In genomic region chr1:24968941-24969585, GRCh38 we compare ENCODE assay signal across 24 cellular contexts. TPM values are rescaled to one million over a fixed set of nuclear protein-coding genes. Genes with fewer than 3 reads are reported as not detected.
DNase-seq lines count a peak whose midpoint lies in the region; ATAC-seq, FAIRE-seq and TF ChIP-seq lines count a peak whose summit lies in the region.
"Had no signal": no experiment of that assay in that cellular context is flagged by ENCODE, and none has a peak within 500 bp of the region (broad histone marks: within the 10 kb centered on the region; RNA-seq: fewer than 3 reads in every experiment).

No MANE protein-coding gene starts in this region.

- no peaks in the 10 kb centered on the region for H3K27me3 Mint-ChIP-seq in activated CD4-positive, alpha-beta T cell treated with anti-CD3 and anti-CD28 coated beads, Interleukin-2, amount 10 ng/mL, durations not matched to agents 24 days and 14 days
- H3K27me3 Mint-ChIP-seq: activated naive CD4-positive, alpha-beta T cell treated with anti-CD3 and anti-CD28 coated beads, Interleukin-2, amount 50 U/mL, for 24 hours had no signal

- no peak for DNase-seq in activated CD4-positive, alpha-beta T cell treated with anti-CD3 and anti-CD28 coated beads, Interleukin-2, amount 10 ng/mL, durations not matched to agents 24 days and 14 days
- no peak for DNase-seq in activated CD4-positive, alpha-beta T cell treated with anti-CD3 and anti-CD28 coated beads, Interleukin-2, amount 50 U/mL, for 1 hour
- peak; percentile 30 for DNase-seq in bronchial epithelial cell (ENCODE audit: low read depth)
- DNase-seq in posterior vena cava (ENCODE audit: low spot score): peak; percentile 42
- DNase-seq: ACHN; activated CD8-positive, alpha-beta memory T cell treated with anti-CD3 and anti-CD28 coated beads, Interleukin-2, amount 50 U/mL, for 4 hours; brain microvascular endothelial cell; cortex of kidney; Kasumi-1; left ventricle myocardium superior; NCI-H1105; NCI-H524; ovary; SHP77; sigmoid colon; stimulated activated CD4-positive, alpha-beta T cell treated with anti-CD3 and anti-CD28 coated beads, Interleukin-2, amount 100 ng/mL, for 24 hours had no signal

- H3K4me2 ChIP-seq in OCI-LY3 (ENCODE audit: low read length): peak overlapping the region; percentile 75; the same call in 1 of the 2 replicates

- intact Hi-C loops in activated CD4-positive, alpha-beta T cell treated with anti-CD3 and anti-CD28 coated beads, Interleukin-2, amount 10 ng/mL, durations not matched to agents 24 days and 14 days (cut with micrococcal nuclease): no loop called here
- intact Hi-C loops in posterior vena cava (cut with DNase I): no loop called here

- no peak overlapping the region for H2AFZ ChIP-seq in OCI-LY3 (ENCODE audit: low read depth, low read length)

- H3K36me3 Mint-ChIP-seq in activated CD4-positive, alpha-beta T cell treated with anti-CD3 and anti-CD28 coated beads, Interleukin-2, amount 10 ng/mL, durations not matched to agents 24 days and 14 days (ENCODE audit: low read depth): peaks cover 13% of the 10 kb centered on the region
- H3K36me3 Mint-ChIP-seq: activated naive CD4-positive, alpha-beta T cell treated with anti-CD3 and anti-CD28 coated beads, Interleukin-2, amount 50 U/mL, for 24 hours had no signal

- peaks cover 2% of the 10 kb centered on the region for H3K9me3 Mint-ChIP-seq in activated CD4-positive, alpha-beta T cell treated with anti-CD3 and anti-CD28 coated beads, Interleukin-2, amount 10 ng/mL, durations not matched to agents 24 days and 14 days

- H3K9me3 ChIP-seq in OCI-LY3 (ENCODE audit: insufficient read depth, low read length): no peaks in the 10 kb centered on the region
- H3K9me3 ChIP-seq: ovary, sigmoid colon had no signal

- no peaks in the 10 kb centered on the region for H4K20me1 ChIP-seq in OCI-LY3 (ENCODE audit: insufficient read depth, low read length)

- H3K79me2 ChIP-seq in OCI-LY3 (ENCODE audit: low read length): no peaks in the 10 kb centered on the region

- TF ChIP-seq CTCF in OCI-LY3 (IDR thresholded peaks at IDR 0.05; ENCODE audit: low read depth, low read length): no peak
- TF ChIP-seq CTCF in bronchial epithelial cell (IDR thresholded peaks at IDR 0.05; ENCODE audit: insufficient read depth, low read length, severe bottlenecking): no peak

- H3K36me3 ChIP-seq in OCI-LY3 (replicated peaks; ENCODE audit: low read depth, low read length) (no peaks in the 10 kb centered on the region), bronchial epithelial cell (ENCODE audit: control insufficient read depth, insufficient read depth, low read length) (no peaks in the 10 kb centered on the region)
- H3K36me3 ChIP-seq: brain microvascular endothelial cell, ovary, sigmoid colon had no signal

- H3K4me1 ChIP-seq in OCI-LY3 (ENCODE audit: low read length): peaks cover 67% of the 10 kb centered on the region
- H3K4me1 ChIP-seq: sigmoid colon had no signal

- H3K4me3 Mint-ChIP-seq in activated CD4-positive, alpha-beta T cell treated with anti-CD3 and anti-CD28 coated beads, Interleukin-2, amount 10 ng/mL, durations not matched to agents 24 days and 14 days: no peak overlapping the region

- peak overlapping the region; percentile 68 for H3K27ac Mint-ChIP-seq in activated CD4-positive, alpha-beta T cell treated with anti-CD3 and anti-CD28 coated beads, Interleukin-2, amount 10 ng/mL, durations not matched to agents 24 days and 14 days

- ATAC-seq in GM19023 (IDR thresholded peaks at IDR 0.05; ENCODE audit: unreplicated experiment) (no peak), HG03378 (IDR thresholded peaks at IDR 0.05; ENCODE audit: unreplicated experiment) (no peak), GM18909 (IDR thresholded peaks at IDR 0.05; ENCODE audit: poor library complexity, unreplicated experiment) (no peak)
- ATAC-seq: activated CD4-positive, CD25-positive, alpha-beta regulatory T cell treated with anti-CD3 and anti-CD28 coated beads, Interleukin-2, amount 50 U/mL, for 24 hours; left ventricle myocardium superior had no signal

- peaks cover 74% of the 10 kb centered on the region for H3K4me1 Mint-ChIP-seq in activated CD4-positive, alpha-beta T cell treated with anti-CD3 and anti-CD28 coated beads, Interleukin-2, amount 10 ng/mL, durations not matched to agents 24 days and 14 days

- H3K27ac ChIP-seq in OCI-LY3 (ENCODE audit: low read length): no peak overlapping the region
- H3K27ac ChIP-seq: brain microvascular endothelial cell, C4-2B, ovary, sigmoid colon had no signal

- no peak overlapping the region for H3K9ac ChIP-seq in OCI-LY3 (ENCODE audit: low read length)

- peak; percentile 79 for FAIRE-seq in bronchial epithelial cell (lab: Jason Lieb, UNC)

- H3K27me3 ChIP-seq in OCI-LY3 (ENCODE audit: low read depth, low read length): no peaks in the 10 kb centered on the region
- peaks cover under 1% of the 10 kb centered on the region for H3K27me3 ChIP-seq in bronchial epithelial cell (ENCODE audit: control insufficient read depth, insufficient read depth, low read length)
- H3K27me3 ChIP-seq: brain microvascular endothelial cell, ovary had no signal

- H3K4me3 ChIP-seq in OCI-LY3 (ENCODE audit: low read length) (no peak overlapping the region), bronchial epithelial cell (ENCODE audit: low read depth, low read length) (no peak overlapping the region)
- H3K4me3 ChIP-seq: ovary, sigmoid colon had no signal

RNA-seq across cellular contexts. Expression of gene RUNX3, which starts 39.0 kb away (rescaled TPM):
- total RNA-seq in activated CD4-positive, alpha-beta T cell treated with anti-CD3 and anti-CD28 coated beads, Interleukin-2, amount 10 ng/mL, durations not matched to agents 24 days and 14 days: 110 and 112 TPM in 2 replicates
- total RNA-seq in bronchial epithelial cell (0.13 and 0.26 TPM in 2 replicates), posterior vena cava (1 to 10 TPM; 5.0 to 8.9 TPM)
- total RNA-seq: epithelial cell of proximal tubule had no signal

Comparison
In these comparisons a context has a peak if more than half of its experiments do, and no peak if none do; other contexts are left out.
1. DNase-seq: peak in bronchial epithelial cell (single experiment) and posterior vena cava (single experiment); none in activated CD4-positive, alpha-beta T cell treated with anti-CD3 and anti-CD28 coated beads, Interleukin-2, amount 10 ng/mL, durations not matched to agents 24 days and 14 days (single experiment) and activated CD4-positive, alpha-beta T cell treated with anti-CD3 and anti-CD28 coated beads, Interleukin-2, amount 50 U/mL, for 1 hour (single experiment).
2. RNA of gene RUNX3, which starts 39.0 kb away (total RNA-seq): 110 to 112 TPM in activated CD4-positive, alpha-beta T cell treated with anti-CD3 and anti-CD28 coated beads, Interleukin-2, amount 10 ng/mL, durations not matched to agents 24 days and 14 days; 5.0 to 8.9 TPM in posterior vena cava and 0.13 to 0.26 TPM in bronchial epithelial cell; every median in the first group is over 10 times any median in the second.